8 cellular contexts compared by ENCODE assay signal in genomic region chr19:51704601-51705000, GRCh38. TPM values are rescaled to one million over a fixed set of nuclear protein-coding genes. Genes with fewer than 3 reads are reported as not detected.
DNase-seq lines count a peak whose midpoint lies in the region; ATAC-seq and TF ChIP-seq lines count a peak whose summit lies in the region.

No MANE protein-coding gene starts in this region.

- intact Hi-C loops in testis (cut with DNase I; ENCODE audit: low total_unique reads), result no loop called here

- H3K36me3 ChIP-seq in liver (ENCODE audit: control insufficient read depth in 4 of 4, insufficient read depth in 3 of 4, low read depth in 1 of 4, low read length in 3 of 4) (no peaks in the 10 kb centered on the region), testis (ENCODE audit: low read depth, missing control alignments) (no peaks in the 10 kb centered on the region)

- H3K4me1 Mint-ChIP-seq in activated CD4-positive, alpha-beta T cell treated with anti-CD3 and anti-CD28 coated beads, Interleukin-2, amount 10 ng/mL, durations not matched to agents 7 days and 5 days, result peaks cover 31% of the 10 kb centered on the region

- POLR2A ChIA-PET in activated CD4-positive, alpha-beta T cell treated with anti-CD3 and anti-CD28 coated beads, Interleukin-2, amount 10 ng/mL, durations not matched to agents 7 days and 5 days (lab: Charles Lee), result no interaction called here
- POLR2A ChIA-PET in GM10248 (lab: Yijun Ruan, JAX), result no interaction called here

- TF ChIP-seq CTCF in astrocyte of the cerebellum (IDR thresholded peaks at IDR 0.05; ENCODE audit: low read depth, low read length, missing control alignments) (no peak), liver (IDR thresholded peaks at IDR 0.05; ENCODE audit: low read depth, low read length, missing input control) (no peak), testis (IDR thresholded peaks at IDR 0.05) (no peak), GM10248 (IDR thresholded peaks at IDR 0.05; ENCODE audit: control extremely low read depth, extremely low read depth, low read depth, missing control alignments) (no peak)

- peaks cover 7% of the 10 kb centered on the region for H3K27me3 Mint-ChIP-seq in activated CD4-positive, alpha-beta T cell treated with anti-CD3 and anti-CD28 coated beads, Interleukin-2, amount 10 ng/mL, durations not matched to agents 7 days and 5 days

- no peak for TF ChIP-seq RAD21 in liver (IDR thresholded peaks at IDR 0.05)

- in situ Hi-C loops in astrocyte of the cerebellum (cut with HindIII; ENCODE audit: low sequenced_read_pairs), result no loop called here

- CTCF ChIA-PET in activated CD4-positive, alpha-beta T cell treated with anti-CD3 and anti-CD28 coated beads, Interleukin-2, amount 10 ng/mL, durations not matched to agents 7 days and 5 days (lab: Charles Lee), result interaction anchor here (0.6 to 1.1 kb wide), 4 partner anchors 24 to 245 kb away, joined by 3 to 4 read pairs (median 3); no protein-coding TSS in a partner anchor
- CTCF ChIA-PET in GM10248 (lab: Yijun Ruan, JAX), result interaction anchor here (1.2 to 1.8 kb wide), 4 partner anchors 10 to 73 kb away, joined by 4 to 5 read pairs (median 4); no protein-coding TSS in a partner anchor

- peak overlapping the region; percentile 89 for H3K4me3 Mint-ChIP-seq in activated CD4-positive, alpha-beta T cell treated with anti-CD3 and anti-CD28 coated beads, Interleukin-2, amount 10 ng/mL, durations not matched to agents 7 days and 5 days

- H3K4me1 ChIP-seq in liver (ENCODE audit: control insufficient read depth in 4 of 4, insufficient read depth in 4 of 4, low read length in 3 of 4) (peaks cover 0 to 4% (median 2%) of the 10 kb centered on the region in 4 donors), testis (peaks cover 11% of the 10 kb centered on the region)

- 29% methylated on average over 5 of the region's 5 CpGs for WGBS in liver
- 27 to 40% methylated on average over 4 to 5 of the region's 5 CpGs for WGBS in testis, 2 donors

- H3K27ac ChIP-seq in liver (ENCODE audit: low read depth in 1 of 2, low read length in 2 of 2) (peak overlapping the region; percentile 64 to 82), testis (peak overlapping the region; percentile 89 to 90)

- H3K9ac ChIP-seq in liver (ENCODE audit: low read depth in 1 of 2, low read length in 2 of 2), result peak overlapping the region; percentile 75 to 86

- TF ChIP-seq POLR2A in testis (IDR thresholded peaks at IDR 0.05), result no peak

- DNase-seq in activated CD4-positive, alpha-beta T cell treated with anti-CD3 and anti-CD28 coated beads, Interleukin-2, amount 10 ng/mL, durations not matched to agents 7 days and 5 days, result no peak
- DNase-seq in activated CD4-positive, alpha-beta T cell treated with anti-CD3 and anti-CD28 coated beads for 1 hour, result no peak
- DNase-seq in astrocyte of the cerebellum (ENCODE audit: low read depth) (no peak), testis (no peak), GM10248 (ENCODE audit: extremely low spot score) (no peak)

- no peaks in the 10 kb centered on the region for H3K27me3 ChIP-seq in liver (ENCODE audit: control insufficient read depth in 4 of 4, insufficient read depth in 4 of 4, low read length in 3 of 4)
- H3K27me3 ChIP-seq in testis, result no peaks in the 10 kb centered on the region

- H3K27ac Mint-ChIP-seq in activated CD4-positive, alpha-beta T cell treated with anti-CD3 and anti-CD28 coated beads, Interleukin-2, amount 10 ng/mL, durations not matched to agents 7 days and 5 days, result peak overlapping the region; percentile 93

- peaks cover 0 to 4% (median 0%) of the 10 kb centered on the region in 4 donors for H3K9me3 ChIP-seq in liver (ENCODE audit: control insufficient read depth in 4 of 4, low read length in 3 of 4)
- H3K9me3 ChIP-seq in testis, result no peaks in the 10 kb centered on the region

- no peak for ATAC-seq in HG03097 (IDR thresholded peaks at IDR 0.05; ENCODE audit: low FRiP score, unreplicated experiment)
- no peak for ATAC-seq in GM19395 (IDR thresholded peaks at IDR 0.05; ENCODE audit: unreplicated experiment)

- H3K36me3 Mint-ChIP-seq in activated CD4-positive, alpha-beta T cell treated with anti-CD3 and anti-CD28 coated beads, Interleukin-2, amount 10 ng/mL, durations not matched to agents 7 days and 5 days (ENCODE audit: low read depth), result peaks cover 27% of the 10 kb centered on the region

- H3K9me3 Mint-ChIP-seq in activated CD4-positive, alpha-beta T cell treated with anti-CD3 and anti-CD28 coated beads, Interleukin-2, amount 10 ng/mL, durations not matched to agents 7 days and 5 days, result peaks cover 5% of the 10 kb centered on the region

- H3K4me3 ChIP-seq in astrocyte of the cerebellum (ENCODE audit: low read depth, low read length), result peak overlapping the region; percentile 51
- H3K4me3 ChIP-seq in liver (ENCODE audit: low read depth in 1 of 3, low read length in 3 of 3), result peak overlapping the region; percentile 66 to 75 (median 69)
- H3K4me3 ChIP-seq in testis, result peak overlapping the region; percentile 55 to 63

TF ChIP-seq in liver, 16 proteins besides CTCF, POLR2A, EP300 and RAD21 (continues in another document):
- TF ChIP-seq HNF4G (IDR thresholded peaks at IDR 0.05) (no peak), RXRA (IDR thresholded peaks at IDR 0.05) (no peak), ATF3 (IDR thresholded peaks at IDR 0.05) (no peak), TAF1 (conservative IDR thresholded peaks at IDR 0.05) (no peak), GABPA (IDR thresholded peaks at IDR 0.05 in 1 of 2, conservative IDR thresholded peaks at IDR 0.05 in 1 of 2) (no peak), YY1 (IDR thresholded peaks at IDR 0.05) (no peak), SP1 (IDR thresholded peaks at IDR 0.05) (no peak), FOXA2 (IDR thresholded peaks at IDR 0.05) (no peak), HNF4A (conservative IDR thresholded peaks at IDR 0.05) (no peak), EGR1 (IDR thresholded peaks at IDR 0.05; ENCODE audit: low read depth in 2 of 2) (no peak), FOXA1 (IDR thresholded peaks at IDR 0.05) (no peak), JUND (IDR thresholded peaks at IDR 0.05) (no peak), ZBTB33 (IDR thresholded peaks at IDR 0.05) (no peak), NR2F2 (IDR thresholded peaks at IDR 0.05) (no peak), MAX (IDR thresholded peaks at IDR 0.05) (no peak)

RNA-seq across cellular contexts. Expression of gene SPACA6, which starts 11.5 kb away (rescaled TPM):
- 1 to 10 TPM; 3.1 to 3.9 TPM for total RNA-seq in activated CD4-positive, alpha-beta T cell treated with anti-CD3 and anti-CD28 coated beads, Interleukin-2, amount 10 ng/mL, durations not matched to agents 7 days and 5 days
- total RNA-seq in liver (1 to 10 TPM; 1.5 to 2.5 TPM), testis (100 to 1,000 TPM in 1 of 2 donors, 10 to 100 TPM in 1; 37.8 to 106 TPM)
- polyA plus RNA-seq in liver (1 to 10 TPM in 1 of 2 donors, under 1 TPM in 1; 0.92 to 1.2 TPM), testis (ENCODE audit: insufficient read depth, low read depth, low replicate concordance) (19.8 TPM)

RNA-seq across cellular contexts. Expression of gene HAS1, which starts 19.2 kb away (rescaled TPM):
- not detected for total RNA-seq in activated CD4-positive, alpha-beta T cell treated with anti-CD3 and anti-CD28 coated beads, Interleukin-2, amount 10 ng/mL, durations not matched to agents 7 days and 5 days
- under 1 TPM in 1 of 2 donors, not detected in 1; 0.05 TPM for total RNA-seq in liver
- under 1 TPM in 1 of 2 donors, not detected in 1; 0.07 TPM for polyA plus RNA-seq in liver
- total RNA-seq in testis, result 1 to 10 TPM in 1 of 2 donors, under 1 TPM in 1; 0.99 to 2.1 TPM
- polyA plus RNA-seq in testis (ENCODE audit: insufficient read depth, low read depth, low replicate concordance), result 0.44 TPM

RNA-seq across cellular contexts. Expression of gene FPR1, which starts 47.1 kb away (rescaled TPM):
- total RNA-seq in activated CD4-positive, alpha-beta T cell treated with anti-CD3 and anti-CD28 coated beads, Interleukin-2, amount 10 ng/mL, durations not matched to agents 7 days and 5 days, result not detected
- total RNA-seq in liver, result 10 to 100 TPM in 1 of 2 donors, 1 to 10 TPM in 1; 9.9 to 17.0 TPM
- 1 to 10 TPM; 2.7 to 6.3 TPM for polyA plus RNA-seq in liver
- total RNA-seq in testis, result 1 to 10 TPM; 1.4 to 2.1 TPM
- 3.5 TPM for polyA plus RNA-seq in testis (ENCODE audit: insufficient read depth, low read depth, low replicate concordance)

RNA-seq across cellular contexts. Expression of gene FPR2, which starts 56.4 kb away (rescaled TPM):
- total RNA-seq in activated CD4-positive, alpha-beta T cell treated with anti-CD3 and anti-CD28 coated beads, Interleukin-2, amount 10 ng/mL, durations not matched to agents 7 days and 5 days, result not detected
- total RNA-seq in liver, result 1 to 10 TPM; 3.8 to 4.1 TPM
- polyA plus RNA-seq in liver, result under 1 TPM; 0.15 to 0.89 TPM
- total RNA-seq in testis, result under 1 TPM; 0.19 to 0.31 TPM
- 1.3 TPM for polyA plus RNA-seq in testis (ENCODE audit: insufficient read depth, low read depth, low replicate concordance)

RNA-seq across cellular contexts. Expression of gene SIGLEC14, which starts 58.0 kb away (rescaled TPM):
- total RNA-seq in activated CD4-positive, alpha-beta T cell treated with anti-CD3 and anti-CD28 coated beads, Interleukin-2, amount 10 ng/mL, durations not matched to agents 7 days and 5 days, result not detected
- total RNA-seq in liver (1 to 10 TPM; 1.7 to 6.9 TPM), testis (1 to 10 TPM; 3.7 to 5.7 TPM)
- polyA plus RNA-seq in liver (1 to 10 TPM in 1 of 2 donors, not detected in 1; 3.2 TPM), testis (ENCODE audit: insufficient read depth, low read depth, low replicate concordance) (1.5 TPM)

Comparison
In these comparisons a context has a peak if more than half of its experiments do, and no peak if none do; other contexts are left out.
1. RNA of gene SPACA6, which starts 11.5 kb away (total RNA-seq): 37.8 to 106 TPM in testis; 3.1 to 3.9 TPM in activated CD4-positive, alpha-beta T cell treated with anti-CD3 and anti-CD28 coated beads, Interleukin-2, amount 10 ng/mL, durations not matched to agents 7 days and 5 days and 1.5 to 2.5 TPM in liver; every median in the first group is over 4 times any median in the second.
2. Peak in every context shown above with its lines, with median percentiles within 50 percentile points of each other: H3K4me3 ChIP-seq.